19 cellular contexts compared by ENCODE assay signal in genomic region chr4:138592801-138593200, GRCh38.
A peak's percentile ranks its signal among the peaks of the same experiment; 100 is the strongest.
DNase-seq lines count a peak whose midpoint lies in the region; ATAC-seq and TF ChIP-seq lines count a peak whose summit lies in the region.
"Had no signal": no experiment of that assay in that cellular context is flagged by ENCODE, and none has a peak within 500 bp of the region (broad histone marks: within the 10 kb centered on the region; RNA-seq: fewer than 3 reads in every experiment).

No MANE protein-coding gene starts in this region.

- H4K8ac ChIP-seq in H9 (replicated peaks; ENCODE audit: insufficient read length, low read depth, low read length): no peak overlapping the region

- H3F3A ChIP-seq in GM23338 (replicated peaks; ENCODE audit: low read depth) (no peaks in the 10 kb centered on the region), GM23248 (ENCODE audit: insufficient read depth) (no peaks in the 10 kb centered on the region)

- H3K36me3 ChIP-seq in BLaER1: no peaks in the 10 kb centered on the region
- no peaks in the 10 kb centered on the region for H3K36me3 ChIP-seq in GM23338 (ENCODE audit: insufficient read depth)
- no peaks in the 10 kb centered on the region for H3K36me3 ChIP-seq in GM23248 (ENCODE audit: low read depth)

- H2BK12ac ChIP-seq in H9 (ENCODE audit: insufficient read length, low read depth, low read length): no peak overlapping the region

- H3K79me2 ChIP-seq in GM23338 (replicated peaks; ENCODE audit: insufficient read depth) (no peaks in the 10 kb centered on the region), GM23248 (ENCODE audit: insufficient read depth) (no peaks in the 10 kb centered on the region), H9 (ENCODE audit: insufficient read depth, low read length) (no peaks in the 10 kb centered on the region)

- no peak overlapping the region for H2BK20ac ChIP-seq in H9 (ENCODE audit: low read depth, low read length, poor library complexity, severe bottlenecking)

- no peak overlapping the region for H3K4ac ChIP-seq in H9 (ENCODE audit: low read depth, low read length)

- in situ Hi-C loops in GM23248 (cut with MboI): no loop called here

- no peak overlapping the region for H3K27ac ChIP-seq in BLaER1
- no peak overlapping the region for H3K27ac ChIP-seq in GM23338 (ENCODE audit: low read depth)
- no peak overlapping the region for H3K27ac ChIP-seq in GM23248
- H3K27ac ChIP-seq in H9 (ENCODE audit: insufficient read length, low read depth, low read length): no peak overlapping the region

- H3K4me1 Mint-ChIP-seq in GM23338 (peaks cover 3% of the 10 kb centered on the region; the same call in 1 of the 3 replicates), nephron progenitor cell (no peaks in the 10 kb centered on the region), H9 (peaks cover 3% of the 10 kb centered on the region in 2 experiments; a peak in 2 of 4 replicates)
- H3K4me1 Mint-ChIP-seq: CD4-positive, CD25-positive, alpha-beta regulatory T cell; CD8-positive, alpha-beta memory T cell; IgD-negative memory B cell had no signal

- H3K9me3 Mint-ChIP-seq in GM23338: no peaks in the 10 kb centered on the region
- no peaks in the 10 kb centered on the region for H3K9me3 Mint-ChIP-seq in nephron progenitor cell
- H3K9me3 Mint-ChIP-seq in H9: no peaks in the 10 kb centered on the region

- H3K23me2 ChIP-seq in H9 (ENCODE audit: insufficient read length, low read depth, low read length, poor library complexity, severe bottlenecking): no peaks in the 10 kb centered on the region

- H3K79me1 ChIP-seq in H9 (ENCODE audit: insufficient read depth, low read depth, low read length, poor library complexity, severe bottlenecking): no peaks in the 10 kb centered on the region

- H3K9me2 ChIP-seq in GM23338 (ENCODE audit: insufficient read depth) (peaks cover 3% of the 10 kb centered on the region; the same call in 1 of the 2 replicates), GM23248 (ENCODE audit: insufficient read depth) (no peaks in the 10 kb centered on the region)

- no peak overlapping the region for H3K4me3 Mint-ChIP-seq in GM23338
- H3K4me3 Mint-ChIP-seq in nephron progenitor cell: no peak overlapping the region
- no peak overlapping the region for H3K4me3 Mint-ChIP-seq in H9
- H3K4me3 Mint-ChIP-seq: B cell; CD4-positive, CD25-positive, alpha-beta regulatory T cell; CD8-positive, alpha-beta memory T cell; IgD-negative memory B cell had no signal

- H3K27me3 ChIP-seq in BLaER1 (no peaks in the 10 kb centered on the region), GM23338 (ENCODE audit: insufficient read depth) (no peaks in the 10 kb centered on the region), GM23248 (replicated peaks; ENCODE audit: insufficient read depth) (no peaks in the 10 kb centered on the region), H9 (ENCODE audit: insufficient read depth, low read length) (no peaks in the 10 kb centered on the region)

- no peak overlapping the region for H2AK5ac ChIP-seq in H9 (ENCODE audit: insufficient read length, low read length)

- no peak overlapping the region for H3K56ac ChIP-seq in H9 (ENCODE audit: insufficient read length, low read depth, low read length)

- H3K27ac Mint-ChIP-seq in GM23338 (no peak overlapping the region), nephron progenitor cell (peak overlapping the region; percentile 52), H9 (no peak overlapping the region)
- H3K27ac Mint-ChIP-seq: B cell; CD4-positive, CD25-positive, alpha-beta regulatory T cell; CD8-positive, alpha-beta memory T cell; IgD-negative memory B cell had no signal

- H3K14ac ChIP-seq in H9 (ENCODE audit: insufficient read depth, low read length): no peak overlapping the region

- no peaks in the 10 kb centered on the region for H3K27me3 Mint-ChIP-seq in GM23338 (ENCODE audit: insufficient read depth, low read depth, poor library complexity)
- no peaks in the 10 kb centered on the region for H3K27me3 Mint-ChIP-seq in nephron progenitor cell (ENCODE audit: low read depth, poor library complexity)
- H3K27me3 Mint-ChIP-seq in H9 (ENCODE audit: low read depth): no peaks in the 10 kb centered on the region
- H3K27me3 Mint-ChIP-seq: CD4-positive, CD25-positive, alpha-beta regulatory T cell had no signal

- H3K4me3 ChIP-seq in BLaER1 (no peak overlapping the region), GM23338 (no peak overlapping the region), GM23248 (no peak overlapping the region)

- no peak overlapping the region for H3T11ph ChIP-seq in H9 (ENCODE audit: low read length)

- no peaks in the 10 kb centered on the region for H3K36me3 Mint-ChIP-seq in GM23338 (ENCODE audit: low read depth)
- no peaks in the 10 kb centered on the region for H3K36me3 Mint-ChIP-seq in nephron progenitor cell (ENCODE audit: low read depth)
- H3K36me3 Mint-ChIP-seq in H9 (ENCODE audit: insufficient read depth in 1 of 3, low read depth in 3 of 3): no peaks in the 10 kb centered on the region
- H3K36me3 Mint-ChIP-seq: CD4-positive, CD25-positive, alpha-beta regulatory T cell; CD8-positive, alpha-beta memory T cell; IgD-negative memory B cell had no signal

- TF ChIP-seq CTCF in GM23338 (conservative IDR thresholded peaks at IDR 0.05; ENCODE audit: low read depth in 2 of 2) (no peak), nephron progenitor cell (IDR thresholded peaks at IDR 0.05) (no peak), H9 (conservative IDR thresholded peaks at IDR 0.05) (no peak)

- ATAC-seq in GM23338: no peak
- ATAC-seq: HepG2 had no signal

- no peak overlapping the region for H2BK120ac ChIP-seq in H9 (ENCODE audit: low read depth, low read length, poor library complexity, severe bottlenecking)

- H2BK15ac ChIP-seq in H9 (ENCODE audit: low read depth, low read length): no peak overlapping the region

- no peak overlapping the region for H3K9ac ChIP-seq in BLaER1
- no peak overlapping the region for H3K9ac ChIP-seq in GM23248
- no peak overlapping the region for H3K9ac ChIP-seq in H9 (ENCODE audit: extremely low read depth, insufficient read length, low read length)

- 37 to 46% methylated on average over 2 of the region's 2 CpGs for WGBS in GM23248 (ENCODE audit: low coverage in 1 of 2, low lambda C conversion rate in 2 of 2, missing lambda C conversion rate in 2 of 2), 2 experiments
- no CpG with 5 or more reads among the region's 2 CpGs for WGBS in H9 (ENCODE audit: extremely low coverage, insufficient read length, low lambda C conversion rate)

- 0 out of 2 replicates have a peak, but pooled peaks cover 7% of the 10 kb centered on the region for H3K9me3 ChIP-seq in BLaER1
- no peaks in the 10 kb centered on the region for H3K9me3 ChIP-seq in GM23248 (ENCODE audit: low read depth)
- H3K9me3 ChIP-seq in H9 (ENCODE audit: control insufficient read depth, low read depth, low read length): no peaks in the 10 kb centered on the region
- H3K9me3 ChIP-seq: Caco-2 had no signal

- no peak overlapping the region for H4K5ac ChIP-seq in H9 (ENCODE audit: insufficient read length, low read depth, low read length)

- H2AFZ ChIP-seq in GM23338 (0 out of 2 replicates have a peak overlapping the region, but pooled peaks have one; percentile 35), GM23248 (no peak overlapping the region), H9 (ENCODE audit: low read length) (no peak overlapping the region)

- DNase-seq in GM23338 (ENCODE audit: low spot score): no peak
- peak; percentile 76 for DNase-seq in ecto neural progenitor cell (ENCODE audit: low spot score)
- DNase-seq in nephron progenitor cell: no peak
- DNase-seq in GM23248: no peak
- DNase-seq in occipital lobe (lab: John Stamatoyannopoulos, UW): no peak
- DNase-seq in H9: no peak
- no peak for DNase-seq in HCEC 1CT
- DNase-seq: C1 segment of cervical spinal cord; Caco-2; CD4-positive, CD25-positive, alpha-beta regulatory T cell; CD8-positive, alpha-beta memory T cell; GDM1; GOT3; H7; KBM-7 had no signal

- no peaks in the 10 kb centered on the region for H4K20me1 ChIP-seq in BLaER1
- H4K20me1 ChIP-seq in GM23338 (replicated peaks; ENCODE audit: insufficient read depth): no peaks in the 10 kb centered on the region
- no peaks in the 10 kb centered on the region for H4K20me1 ChIP-seq in GM23248 (ENCODE audit: insufficient read depth)
- H4K20me1 ChIP-seq in H9 (ENCODE audit: control insufficient read depth, insufficient read depth, insufficient read length): no peaks in the 10 kb centered on the region

- H2BK5ac ChIP-seq in H9 (ENCODE audit: insufficient read length, low read length): no peak overlapping the region

- no peak overlapping the region for H3K23ac ChIP-seq in H9 (ENCODE audit: insufficient read length, low read depth, low read length)

- 0 out of 2 replicates have a peak overlapping the region, but pooled peaks have one; percentile 81 for H3K4me2 ChIP-seq in BLaER1
- H3K4me2 ChIP-seq in GM23338: no peak overlapping the region
- no peak overlapping the region for H3K4me2 ChIP-seq in GM23248 (ENCODE audit: unreplicated experiment)
- no peak overlapping the region for H3K4me2 ChIP-seq in H9 (ENCODE audit: insufficient read depth, insufficient read length, low read length)

- H3K4me1 ChIP-seq in BLaER1 (peaks cover 76% of the 10 kb centered on the region), GM23338 (ENCODE audit: insufficient read depth) (no peaks in the 10 kb centered on the region), GM23248 (ENCODE audit: insufficient read depth) (no peaks in the 10 kb centered on the region), H9 (ENCODE audit: insufficient read depth, low read length) (no peaks in the 10 kb centered on the region)
- H3K4me1 ChIP-seq: Caco-2 had no signal

- H4K91ac ChIP-seq in H9 (ENCODE audit: insufficient read length, low read depth, low read length): no peak overlapping the region

- H3K18ac ChIP-seq in H9 (ENCODE audit: insufficient read length, low read depth, low read length): no peak overlapping the region

TF ChIP-seq in GM23338, 12 proteins besides CTCF, POLR2A, EP300 and RAD21 (continues in another document):
- TF ChIP-seq EZH2phosphoT487 (IDR thresholded peaks at IDR 0.05; ENCODE audit: unreplicated experiment) (no peak), EZH2 (IDR thresholded peaks at IDR 0.05; ENCODE audit: low read depth, unreplicated experiment) (no peak), NANOG (IDR thresholded peaks at IDR 0.05; ENCODE audit: borderline replicate concordance) (no peak), STAT1 (IDR thresholded peaks at IDR 0.05; ENCODE audit: unreplicated experiment) (no peak)
